35 cellular contexts compared by ENCODE assay signal in genomic region chr3:178370387-178370786, GRCh38.
"Had no signal": no experiment of that assay in that cellular context is flagged by ENCODE, and none has a peak within 500 bp of the region (broad histone marks: within the 10 kb centered on the region; RNA-seq: fewer than 3 reads in every experiment).

No MANE protein-coding gene starts in this region.

- H3K27me3 Mint-ChIP-seq: activated B cell treated with CpG ODN at 0.5 μM for 24 hours; activated CD4-positive, alpha-beta T cell treated with anti-CD3 and anti-CD28 coated beads, Interleukin-2, amount 10 ng/mL, durations not matched to agents 24 days and 14 days; activated naive CD4-positive, alpha-beta T cell treated with anti-CD3 and anti-CD28 coated beads, Interleukin-2, amount 10 ng/mL, durations not matched to agents 7 days and 5 days; brain had no signal

- H3K4me3 ChIP-seq: ascending aorta, cardiac muscle cell, colonic mucosa had no signal

- DNase-seq: activated B cell treated with CpG ODN at 0.5 μM for 24 hours; activated CD4-positive, alpha-beta memory T cell treated with anti-CD3 and anti-CD28 coated beads for 36 hours; activated CD4-positive, alpha-beta T cell treated with anti-CD3 and anti-CD28 coated beads for 4 hours; activated CD4-positive, alpha-beta T cell treated with anti-CD3 and anti-CD28 coated beads, Interleukin-2, amount 10 ng/mL, durations not matched to agents 24 days and 14 days; activated CD4-positive, alpha-beta T cell treated with anti-CD3 and anti-CD28 coated beads, Interleukin-2, amount 50 U/mL, for 1 hour; activated CD4-positive, alpha-beta T cell treated with anti-CD3 and anti-CD28 coated beads, Interleukin-2, amount 50 U/mL, for 4 hours; activated CD4-positive, CD25-positive, alpha-beta regulatory T cell treated with anti-CD3 and anti-CD28 coated beads, Interleukin-2, amount 50 U/mL, for 72 hours; activated CD8-positive, alpha-beta memory T cell treated with anti-CD3 and anti-CD28 coated beads for 24 hours; activated CD8-positive, alpha-beta memory T cell treated with anti-CD3 and anti-CD28 coated beads, Interleukin-2, amount 10 ng/mL, durations not matched to agents 7 days and 5 days; activated CD8-positive, alpha-beta memory T cell treated with anti-CD3 and anti-CD28 coated beads, Interleukin-2, amount 50 U/mL, for 48 hours; activated CD8-positive, alpha-beta T cell treated with anti-CD3 and anti-CD28 coated beads for 36 hours; activated effector memory CD4-positive, alpha-beta T cell treated with Interleukin-2 at 50 U/mL for 16 hours; activated gamma-delta T cell; activated naive CD4-positive, alpha-beta T cell treated with anti-CD3 and anti-CD28 coated beads, Interleukin-2, amount 10 ng/mL, durations not matched to agents 7 days and 5 days; activated naive CD4-positive, alpha-beta T cell treated with Interleukin-2 at 50 U/mL for 16 hours; activated naive CD8-positive, alpha-beta T cell treated with anti-CD3 and anti-CD28 coated beads, Interleukin-2, amount 10 ng/mL, durations not matched to agents 7 days and 5 days; activated naive CD8-positive, alpha-beta T cell treated with anti-CD3 and anti-CD28 coated beads, Interleukin-2, amount 50 U/mL, for 24 hours; activated T-cell treated with anti-CD3 and anti-CD28 coated beads, Interleukin-2, amount 50 U/mL, for 24 hours; activated T-cell treated with anti-CD3 and anti-CD28 coated beads, Interleukin-2, amount 50 U/mL, for 48 hours; amygdala; anterior cingulate cortex; caudate nucleus; cerebellar nuclear complex; colonic mucosa; T-helper 2 cell; T-helper 9 cell had no signal

- H3K36me3 ChIP-seq: ascending aorta, cardiac muscle cell, colonic mucosa had no signal

- H3K27me3 ChIP-seq: ascending aorta, cardiac muscle cell, colonic mucosa had no signal

- H3K9me3 Mint-ChIP-seq: activated CD4-positive, alpha-beta memory T cell treated with anti-CD3 and anti-CD28 coated beads for 36 hours; activated CD4-positive, alpha-beta T cell treated with anti-CD3 and anti-CD28 coated beads, Interleukin-2, amount 10 ng/mL, durations not matched to agents 24 days and 14 days; activated CD8-positive, alpha-beta T cell treated with anti-CD3 and anti-CD28 coated beads for 36 hours; activated naive CD4-positive, alpha-beta T cell treated with anti-CD3 and anti-CD28 coated beads, Interleukin-2, amount 10 ng/mL, durations not matched to agents 7 days and 5 days; activated naive CD4-positive, alpha-beta T cell treated with anti-CD3 and anti-CD28 coated beads, Interleukin-2, amount 50 U/mL, for 24 hours; activated naive CD8-positive, alpha-beta T cell treated with anti-CD3 and anti-CD28 coated beads, Interleukin-2, amount 10 ng/mL, durations not matched to agents 7 days and 5 days; activated naive CD8-positive, alpha-beta T cell treated with anti-CD3 and anti-CD28 coated beads, Interleukin-2, amount 50 U/mL, for 24 hours; activated T-helper 2 cell treated with anti-CD3 and anti-CD28 coated beads, Interferon-gamma antibody, Interleukin-2, Interleukin-4, amounts not matched to agents 10 μg/mL and 5 μg/mL and 100 μg/mL, durations not matched to agents 14 hours and 24 hours and 36 hours; central memory CD8-positive, alpha-beta T cell; T-helper 1 cell treated with Interleukin-12 subunit alpha and Interleukin-12 subunit beta and Interleukin-4 antibody, amounts not matched to agents 30 μg/mL and 1 μg/mL, for 36 hours; T-helper 2 cell treated with Interferon-gamma antibody and Interleukin-4, amounts not matched to agents 5 μg/mL and 100 μg/mL, for 36 hours had no signal

- H3K4me1 Mint-ChIP-seq: activated B cell treated with CpG ODN at 0.5 μM for 24 hours; activated CD4-positive, alpha-beta T cell treated with anti-CD3 and anti-CD28 coated beads, Interleukin-2, amount 10 ng/mL, durations not matched to agents 24 days and 14 days; activated CD8-positive, alpha-beta memory T cell treated with anti-CD3 and anti-CD28 coated beads, Interleukin-2, amount 10 ng/mL, durations not matched to agents 7 days and 5 days; activated naive CD4-positive, alpha-beta T cell treated with anti-CD3 and anti-CD28 coated beads, Interleukin-2, amount 10 ng/mL, durations not matched to agents 7 days and 5 days; activated naive CD8-positive, alpha-beta T cell treated with anti-CD3 and anti-CD28 coated beads, Interleukin-2, amount 10 ng/mL, durations not matched to agents 7 days and 5 days; activated naive CD8-positive, alpha-beta T cell treated with anti-CD3 and anti-CD28 coated beads, Interleukin-2, amount 50 U/mL, for 24 hours had no signal

- H3K9me3 ChIP-seq: colonic mucosa had no signal

- H3K4me3 Mint-ChIP-seq: activated B cell treated with CpG ODN at 0.5 μM for 24 hours; activated CD4-positive, alpha-beta memory T cell treated with anti-CD3 and anti-CD28 coated beads for 36 hours; activated CD4-positive, alpha-beta T cell treated with anti-CD3 and anti-CD28 coated beads, Interleukin-2, amount 10 ng/mL, durations not matched to agents 24 days and 14 days; activated CD8-positive, alpha-beta memory T cell treated with anti-CD3 and anti-CD28 coated beads, Interleukin-2, amount 10 ng/mL, durations not matched to agents 7 days and 5 days; activated CD8-positive, alpha-beta T cell treated with anti-CD3 and anti-CD28 coated beads for 36 hours; activated naive CD4-positive, alpha-beta T cell treated with anti-CD3 and anti-CD28 coated beads, Interleukin-2, amount 10 ng/mL, durations not matched to agents 7 days and 5 days; activated naive CD4-positive, alpha-beta T cell treated with anti-CD3 and anti-CD28 coated beads, Interleukin-2, amount 50 U/mL, for 24 hours; activated naive CD8-positive, alpha-beta T cell; activated naive CD8-positive, alpha-beta T cell treated with anti-CD3 and anti-CD28 coated beads, Interleukin-2, amount 10 ng/mL, durations not matched to agents 7 days and 5 days; activated naive CD8-positive, alpha-beta T cell treated with anti-CD3 and anti-CD28 coated beads, Interleukin-2, amount 50 U/mL, for 24 hours; activated T-cell treated with anti-CD3 and anti-CD28 coated beads, Interleukin-2, amount 50 U/mL, for 24 hours; brain; central memory CD8-positive, alpha-beta T cell; T-helper 1 cell treated with Interleukin-12 subunit alpha and Interleukin-12 subunit beta and Interleukin-4 antibody, amounts not matched to agents 30 μg/mL and 1 μg/mL, for 36 hours; T-helper 2 cell treated with Interferon-gamma antibody and Interleukin-4, amounts not matched to agents 5 μg/mL and 100 μg/mL, for 36 hours had no signal

- H3K4me1 ChIP-seq: colonic mucosa had no signal

- ATAC-seq: activated CD8-positive, alpha-beta memory T cell treated with anti-CD3 and anti-CD28 coated beads, Interleukin-2, amount 10 ng/mL, durations not matched to agents 7 days and 5 days; activated CD8-positive, alpha-beta T cell treated with anti-CD3 and anti-CD28 coated beads for 36 hours; activated naive CD8-positive, alpha-beta T cell treated with anti-CD3 and anti-CD28 coated beads, Interleukin-2, amount 50 U/mL, for 24 hours had no signal

- H3K27ac Mint-ChIP-seq: activated B cell treated with CpG ODN at 0.5 μM for 24 hours; activated CD4-positive, alpha-beta memory T cell treated with anti-CD3 and anti-CD28 coated beads for 36 hours; activated CD4-positive, alpha-beta T cell treated with anti-CD3 and anti-CD28 coated beads, Interleukin-2, amount 10 ng/mL, durations not matched to agents 24 days and 14 days; activated CD8-positive, alpha-beta memory T cell treated with anti-CD3 and anti-CD28 coated beads, Interleukin-2, amount 10 ng/mL, durations not matched to agents 7 days and 5 days; activated CD8-positive, alpha-beta T cell treated with anti-CD3 and anti-CD28 coated beads for 36 hours; activated naive CD4-positive, alpha-beta T cell treated with anti-CD3 and anti-CD28 coated beads, Interleukin-2, amount 10 ng/mL, durations not matched to agents 7 days and 5 days; activated naive CD4-positive, alpha-beta T cell treated with anti-CD3 and anti-CD28 coated beads, Interleukin-2, amount 50 U/mL, for 24 hours; activated naive CD8-positive, alpha-beta T cell; activated naive CD8-positive, alpha-beta T cell treated with anti-CD3 and anti-CD28 coated beads, Interleukin-2, amount 10 ng/mL, durations not matched to agents 7 days and 5 days; activated naive CD8-positive, alpha-beta T cell treated with anti-CD3 and anti-CD28 coated beads, Interleukin-2, amount 50 U/mL, for 24 hours; activated T-cell treated with anti-CD3 and anti-CD28 coated beads, Interleukin-2, amount 50 U/mL, for 24 hours; activated T-helper 2 cell treated with anti-CD3 and anti-CD28 coated beads, Interferon-gamma antibody, Interleukin-2, Interleukin-4, amounts not matched to agents 10 μg/mL and 5 μg/mL and 100 μg/mL, durations not matched to agents 14 hours and 24 hours and 36 hours; brain; T-helper 1 cell treated with Interleukin-12 subunit alpha and Interleukin-12 subunit beta and Interleukin-4 antibody, amounts not matched to agents 30 μg/mL and 1 μg/mL, for 36 hours; T-helper 2 cell treated with Interferon-gamma antibody and Interleukin-4, amounts not matched to agents 5 μg/mL and 100 μg/mL, for 36 hours had no signal

- H3K36me3 Mint-ChIP-seq: activated CD4-positive, alpha-beta memory T cell treated with anti-CD3 and anti-CD28 coated beads for 36 hours; activated CD8-positive, alpha-beta memory T cell treated with anti-CD3 and anti-CD28 coated beads, Interleukin-2, amount 10 ng/mL, durations not matched to agents 7 days and 5 days; activated naive CD4-positive, alpha-beta T cell treated with anti-CD3 and anti-CD28 coated beads, Interleukin-2, amount 10 ng/mL, durations not matched to agents 7 days and 5 days; activated naive CD4-positive, alpha-beta T cell treated with anti-CD3 and anti-CD28 coated beads, Interleukin-2, amount 50 U/mL, for 24 hours; activated naive CD8-positive, alpha-beta T cell; activated naive CD8-positive, alpha-beta T cell treated with anti-CD3 and anti-CD28 coated beads, Interleukin-2, amount 10 ng/mL, durations not matched to agents 7 days and 5 days had no signal

- H3K27ac ChIP-seq: ascending aorta, cardiac muscle cell, colonic mucosa had no signal
